In genomic region chr7:134083766-134084487, GRCh38 we compare ENCODE assay signal across 1 cellular context.
TF ChIP-seq lines count a peak whose summit lies in the region.

No MANE protein-coding gene starts in this region.

TF ChIP-seq in K562, 482 proteins besides CTCF, POLR2A, EP300 and RAD21 (continued from another document):
- peak; percentile 99 for TF ChIP-seq ATF3 (IDR thresholded peaks at IDR 0.05)
- peak; percentile 59; the same call in 1 of the 2 replicates for TF ChIP-seq ATF3 (CRISPR knock-in tag; conservative IDR thresholded peaks at IDR 0.05)
- TF ChIP-seq LEF1 (IDR thresholded peaks at IDR 0.05) = peak; percentile 89
- TF ChIP-seq MYBL2 (IDR thresholded peaks at IDR 0.05; ENCODE audit: low read depth) = peak; percentile 40; the same call in 1 of the 2 replicates
- TF ChIP-seq MYBL2 (CRISPR knock-in tag; IDR thresholded peaks at IDR 0.05; ENCODE audit: borderline replicate concordance) = no peak
- no peak for TF ChIP-seq PRDM10 (IDR thresholded peaks at IDR 0.05; ENCODE audit: partially characterized antibody)
- TF ChIP-seq ZNF583 (CRISPR knock-in tag; IDR thresholded peaks at IDR 0.05) = no peak
- TF ChIP-seq ZNF318 (IDR thresholded peaks at IDR 0.05; ENCODE audit: borderline replicate concordance in 1 of 2, low read depth in 1 of 2) = no peak
- TF ChIP-seq ZKSCAN1 (IDR thresholded peaks at IDR 0.05; ENCODE audit: low read depth, low read length) = no peak
- TF ChIP-seq FOXM1 (IDR thresholded peaks at IDR 0.05; ENCODE audit: low read depth) = peak; percentile 60
- TF ChIP-seq FOXM1 (CRISPR knock-in tag; IDR thresholded peaks at IDR 0.05; ENCODE audit: low read depth) = no peak
- TF ChIP-seq JUN (IDR thresholded peaks at IDR 0.05; ENCODE audit: borderline replicate concordance, low read depth, low read length) = peak; percentile 100
- TF ChIP-seq JUN (CRISPR knock-in tag; IDR thresholded peaks at IDR 0.05; ENCODE audit: borderline replicate concordance) = no peak
- no peak for TF ChIP-seq KLF10 (CRISPR knock-in tag; IDR thresholded peaks at IDR 0.05)
- TF ChIP-seq TSC22D4 (tag; IDR thresholded peaks at IDR 0.05) = no peak
- TF ChIP-seq SPI1 (IDR thresholded peaks at IDR 0.05; ENCODE audit: borderline replicate concordance, low read depth, low read length) = 0 out of 2 replicates have a peak, but pooled peaks have one; percentile 55
- TF ChIP-seq KDM5B (IDR thresholded peaks at IDR 0.05; ENCODE audit: insufficient replicate concordance, low read depth, low read length) = peak; percentile 57
- peak; percentile 24 for TF ChIP-seq TAF9B (IDR thresholded peaks at IDR 0.05; ENCODE audit: partially characterized antibody)
- peak; percentile 63; the same call in 1 of the 2 replicates for TF ChIP-seq MYNN (IDR thresholded peaks at IDR 0.05)
- TF ChIP-seq MYNN (CRISPR knock-in tag; IDR thresholded peaks at IDR 0.05) = no peak
- TF ChIP-seq ZC3H11A (IDR thresholded peaks at IDR 0.05; ENCODE audit: low read depth, low read length) = 0 out of 2 replicates have a peak, but pooled peaks have one; percentile 13
- no peak for TF ChIP-seq ZNF133 (CRISPR knock-in tag; IDR thresholded peaks at IDR 0.05)
- peak; percentile 53; the same call in 1 of the 2 replicates for TF ChIP-seq SMAD4 (CRISPR knock-in tag; conservative IDR thresholded peaks at IDR 0.05)
- TF ChIP-seq UBTF (IDR thresholded peaks at IDR 0.05; ENCODE audit: borderline replicate concordance in 1 of 2, low read depth in 2 of 2, low read length in 2 of 2) = peak in 1 of 2 experiments; percentile 53; a peak in 1 of 4 replicates
- peak; percentile 45; the same call in 1 of the 2 replicates for TF ChIP-seq MTA1 (IDR thresholded peaks at IDR 0.05; ENCODE audit: borderline replicate concordance)
- TF ChIP-seq ESRRA (IDR thresholded peaks at IDR 0.05; ENCODE audit: borderline replicate concordance, low read depth) = peak; percentile 26; the same call in 1 of the 2 replicates
- peak; percentile 99 for TF ChIP-seq SMARCA4 (IDR thresholded peaks at IDR 0.05)
- 0 out of 2 replicates have a peak, but pooled peaks have one; percentile 61 for TF ChIP-seq CAMTA2 (CRISPR knock-in tag; conservative IDR thresholded peaks at IDR 0.05)
- no peak for TF ChIP-seq CHCHD3 (CRISPR knock-in tag; IDR thresholded peaks at IDR 0.05)
- peak; percentile 40; the same call in 1 of the 2 replicates for TF ChIP-seq ZNF449 (CRISPR knock-in tag; IDR thresholded peaks at IDR 0.05)
- TF ChIP-seq ZNF174 (CRISPR knock-in tag; IDR thresholded peaks at IDR 0.05) = 0 out of 2 replicates have a peak, but pooled peaks have one; percentile 44
- 0 out of 2 replicates have a peak, but pooled peaks have one; percentile 65 for TF ChIP-seq ZNF197 (CRISPR knock-in tag; IDR thresholded peaks at IDR 0.05; ENCODE audit: low read depth)
- TF ChIP-seq CHAMP1 (IDR thresholded peaks at IDR 0.05) = peak; percentile 47; the same call in 1 of the 2 replicates
- peak; percentile 24 for TF ChIP-seq ZFP36 (IDR thresholded peaks at IDR 0.05; ENCODE audit: low read depth, low read length, partially characterized antibody)
- TF ChIP-seq ZNF165 (CRISPR knock-in tag; IDR thresholded peaks at IDR 0.05; ENCODE audit: borderline replicate concordance) = no peak
- peak in 1 of 2 experiments; percentile 43; a peak in 1 of 3 replicates for TF ChIP-seq CBX3 (IDR thresholded peaks at IDR 0.05; ENCODE audit: borderline replicate concordance in 1 of 2, low read length in 2 of 2)
- peak; percentile 31; the same call in 1 of the 2 replicates for TF ChIP-seq ZNF239 (CRISPR knock-in tag; IDR thresholded peaks at IDR 0.05)
- TF ChIP-seq MECOM (CRISPR knock-in tag; IDR thresholded peaks at IDR 0.05) = peak; percentile 48; the same call in 1 of the 2 replicates
